Comparison of ENCODE assay signal across 21 cellular contexts in genomic region chr9:132791699-132792240, GRCh38.
"Had no signal": no experiment of that assay in that cellular context is flagged by ENCODE, and none has a peak within 500 bp of the region (broad histone marks: within the 10 kb centered on the region; RNA-seq: fewer than 3 reads in every experiment).

No MANE protein-coding gene starts in this region.

- H3K4me2 ChIP-seq: neural progenitor cell had no signal

- H3K27ac Mint-ChIP-seq: memory B cell; natural killer cell treated with Interleukin-12 subunit alpha and Interleukin-12 subunit beta and Interleukin-15 and Interleukin-18, amount 100 ng/mL, for 72 hours; neural progenitor cell had no signal

- DNase-seq: effector memory CD4-positive, alpha-beta T cell; gastrocnemius medialis; heart right ventricle; hypothalamus; left ventricle myocardium inferior; lower lobe of right lung; midbrain; nucleus accumbens; pancreas; small intestine; stimulated activated CD4-positive, alpha-beta T cell treated with anti-CD3 and anti-CD28 coated beads, Interleukin-12 subunit alpha, Interleukin-12 subunit beta, amount 100 ng/mL, for 4 hours; stimulated activated naive CD4-positive, alpha-beta T cell; trophoblast cell; uterus had no signal

- H3K9me3 ChIP-seq: lower lobe of right lung, pancreas, prostate gland, uterus had no signal

- ATAC-seq: gastrocnemius medialis, heart right ventricle, lower lobe of right lung, pancreas had no signal

- H3K4me3 ChIP-seq: esophagus muscularis mucosa, gastrocnemius medialis, heart right ventricle, left ventricle myocardium inferior, lower lobe of right lung, neural progenitor cell, pancreas, prostate gland, uterus had no signal

- H3K27ac ChIP-seq: epithelial cell of prostate, esophagus muscularis mucosa, gastrocnemius medialis, heart right ventricle, left ventricle myocardium inferior, lower lobe of right lung, neural progenitor cell, pancreas, prostate gland, uterus had no signal

- H3K4me1 ChIP-seq: esophagus muscularis mucosa, gastrocnemius medialis, heart right ventricle, left ventricle myocardium inferior, lower lobe of right lung, neural progenitor cell, pancreas, prostate gland, uterus had no signal

- FAIRE-seq: islet of Langerhans, pancreas, small intestine had no signal

- H3K4me3 Mint-ChIP-seq: memory B cell; natural killer cell treated with Interleukin-12 subunit alpha and Interleukin-12 subunit beta and Interleukin-15 and Interleukin-18, amount 100 ng/mL, for 72 hours; neural progenitor cell had no signal

- H3K9ac ChIP-seq: neural progenitor cell had no signal

- H3K27me3 ChIP-seq: pancreas, uterus had no signal

- H3K4me1 Mint-ChIP-seq: neural progenitor cell had no signal

- H3K36me3 ChIP-seq: esophagus muscularis mucosa, gastrocnemius medialis, heart right ventricle, left ventricle myocardium inferior, lower lobe of right lung, neural progenitor cell, pancreas, prostate gland, uterus had no signal

- H3K9me3 Mint-ChIP-seq: natural killer cell treated with Interleukin-12 subunit alpha and Interleukin-12 subunit beta and Interleukin-15 and Interleukin-18, amount 100 ng/mL, for 72 hours had no signal

- H2AFZ ChIP-seq: neural progenitor cell had no signal

- H3K36me3 Mint-ChIP-seq: natural killer cell treated with Interleukin-12 subunit alpha and Interleukin-12 subunit beta and Interleukin-15 and Interleukin-18, amount 100 ng/mL, for 72 hours; neural progenitor cell had no signal
